ENCODE assay signal across 1 cellular context in the genomic region with DNA sequence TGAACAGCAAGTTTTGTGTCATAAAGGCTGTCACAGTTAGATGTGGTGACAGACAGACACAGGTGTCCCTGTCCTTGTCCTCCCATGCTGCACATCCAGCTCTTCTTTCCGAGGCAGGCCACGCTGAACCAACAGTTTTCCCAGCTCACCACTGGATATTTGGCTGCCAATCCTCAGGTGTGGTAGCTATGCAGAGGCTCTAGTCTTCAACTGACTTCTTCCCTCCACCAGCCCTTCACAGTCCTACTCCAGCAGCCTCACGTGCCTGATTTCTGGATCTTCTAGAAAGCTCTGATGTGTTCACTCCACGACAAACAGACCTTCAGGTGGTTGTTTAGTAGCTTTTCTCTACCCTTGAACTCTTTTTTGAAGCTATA.
TF ChIP-seq lines count a peak whose summit lies in the region.

No MANE protein-coding gene starts in this region.

TF ChIP-seq in GM23338, 12 proteins besides CTCF, POLR2A, EP300 and RAD21:
- TF ChIP-seq, protein P1, sequence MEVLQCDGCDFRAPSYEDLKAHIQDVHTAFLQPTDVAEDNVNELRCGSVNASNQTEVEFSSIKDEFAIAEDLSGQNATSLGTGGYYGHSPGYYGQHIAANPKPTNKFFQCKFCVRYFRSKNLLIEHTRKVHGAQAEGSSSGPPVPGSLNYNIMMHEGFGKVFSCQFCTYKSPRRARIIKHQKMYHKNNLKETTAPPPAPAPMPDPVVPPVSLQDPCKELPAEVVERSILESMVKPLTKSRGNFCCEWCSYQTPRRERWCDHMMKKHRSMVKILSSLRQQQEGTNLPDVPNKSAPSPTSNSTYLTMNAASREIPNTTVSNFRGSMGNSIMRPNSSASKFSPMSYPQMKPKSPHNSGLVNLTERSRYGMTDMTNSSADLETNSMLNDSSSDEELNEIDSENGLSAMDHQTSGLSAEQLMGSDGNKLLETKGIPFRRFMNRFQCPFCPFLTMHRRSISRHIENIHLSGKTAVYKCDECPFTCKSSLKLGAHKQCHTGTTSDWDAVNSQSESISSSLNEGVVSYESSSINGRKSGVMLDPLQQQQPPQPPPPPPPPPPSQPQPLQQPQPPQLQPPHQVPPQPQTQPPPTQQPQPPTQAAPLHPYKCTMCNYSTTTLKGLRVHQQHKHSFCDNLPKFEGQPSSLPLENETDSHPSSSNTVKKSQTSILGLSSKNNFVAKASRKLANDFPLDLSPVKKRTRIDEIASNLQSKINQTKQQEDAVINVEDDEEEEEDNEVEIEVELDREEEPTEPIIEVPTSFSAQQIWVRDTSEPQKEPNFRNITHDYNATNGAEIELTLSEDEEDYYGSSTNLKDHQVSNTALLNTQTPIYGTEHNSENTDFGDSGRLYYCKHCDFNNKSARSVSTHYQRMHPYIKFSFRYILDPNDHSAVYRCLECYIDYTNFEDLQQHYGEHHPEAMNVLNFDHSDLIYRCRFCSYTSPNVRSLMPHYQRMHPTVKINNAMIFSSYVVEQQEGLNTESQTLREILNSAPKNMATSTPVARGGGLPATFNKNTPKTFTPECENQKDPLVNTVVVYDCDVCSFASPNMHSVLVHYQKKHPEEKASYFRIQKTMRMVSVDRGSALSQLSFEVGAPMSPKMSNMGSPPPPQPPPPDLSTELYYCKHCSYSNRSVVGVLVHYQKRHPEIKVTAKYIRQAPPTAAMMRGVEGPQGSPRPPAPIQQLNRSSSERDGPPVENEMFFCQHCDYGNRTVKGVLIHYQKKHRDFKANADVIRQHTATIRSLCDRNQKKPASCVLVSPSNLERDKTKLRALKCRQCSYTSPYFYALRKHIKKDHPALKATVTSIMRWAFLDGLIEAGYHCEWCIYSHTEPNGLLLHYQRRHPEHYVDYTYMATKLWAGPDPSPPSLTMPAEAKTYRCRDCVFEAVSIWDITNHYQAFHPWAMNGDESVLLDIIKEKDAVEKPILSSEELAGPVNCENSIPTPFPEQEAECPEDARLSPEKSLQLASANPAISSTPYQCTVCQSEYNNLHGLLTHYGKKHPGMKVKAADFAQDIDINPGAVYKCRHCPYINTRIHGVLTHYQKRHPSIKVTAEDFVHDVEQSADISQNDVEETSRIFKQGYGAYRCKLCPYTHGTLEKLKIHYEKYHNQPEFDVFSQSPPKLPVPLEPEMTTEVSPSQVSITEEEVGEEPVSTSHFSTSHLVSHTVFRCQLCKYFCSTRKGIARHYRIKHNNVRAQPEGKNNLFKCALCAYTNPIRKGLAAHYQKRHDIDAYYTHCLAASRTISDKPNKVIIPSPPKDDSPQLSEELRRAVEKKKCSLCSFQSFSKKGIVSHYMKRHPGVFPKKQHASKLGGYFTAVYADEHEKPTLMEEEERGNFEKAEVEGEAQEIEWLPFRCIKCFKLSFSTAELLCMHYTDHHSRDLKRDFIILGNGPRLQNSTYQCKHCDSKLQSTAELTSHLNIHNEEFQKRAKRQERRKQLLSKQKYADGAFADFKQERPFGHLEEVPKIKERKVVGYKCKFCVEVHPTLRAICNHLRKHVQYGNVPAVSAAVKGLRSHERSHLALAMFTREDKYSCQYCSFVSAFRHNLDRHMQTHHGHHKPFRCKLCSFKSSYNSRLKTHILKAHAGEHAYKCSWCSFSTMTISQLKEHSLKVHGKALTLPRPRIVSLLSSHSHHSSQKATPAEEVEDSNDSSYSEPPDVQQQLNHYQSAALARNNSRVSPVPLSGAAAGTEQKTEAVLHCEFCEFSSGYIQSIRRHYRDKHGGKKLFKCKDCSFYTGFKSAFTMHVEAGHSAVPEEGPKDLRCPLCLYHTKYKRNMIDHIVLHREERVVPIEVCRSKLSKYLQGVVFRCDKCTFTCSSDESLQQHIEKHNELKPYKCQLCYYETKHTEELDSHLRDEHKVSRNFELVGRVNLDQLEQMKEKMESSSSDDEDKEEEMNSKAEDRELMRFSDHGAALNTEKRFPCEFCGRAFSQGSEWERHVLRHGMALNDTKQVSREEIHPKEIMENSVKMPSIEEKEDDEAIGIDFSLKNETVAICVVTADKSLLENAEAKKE (CRISPR knock-in tag; IDR thresholded peaks at IDR 0.05): no peak
- no peak for TF ChIP-seq POLR2AphosphoS5 (IDR thresholded peaks at IDR 0.05; ENCODE audit: low read depth)
- no peak for TF ChIP-seq EZH2phosphoT487 (IDR thresholded peaks at IDR 0.05; ENCODE audit: unreplicated experiment)
- TF ChIP-seq ZNF114 (CRISPR knock-in tag; IDR thresholded peaks at IDR 0.05): no peak
- no peak for TF ChIP-seq ZNF331 (CRISPR knock-in tag; IDR thresholded peaks at IDR 0.05; ENCODE audit: low read depth)
- no peak for TF ChIP-seq JUNB (IDR thresholded peaks at IDR 0.05; ENCODE audit: unreplicated experiment)
- TF ChIP-seq STAT1 (IDR thresholded peaks at IDR 0.05; ENCODE audit: unreplicated experiment): no peak
TF ChIP-seq in GM23338: peak in this region for 0.
